In the genomic region with DNA sequence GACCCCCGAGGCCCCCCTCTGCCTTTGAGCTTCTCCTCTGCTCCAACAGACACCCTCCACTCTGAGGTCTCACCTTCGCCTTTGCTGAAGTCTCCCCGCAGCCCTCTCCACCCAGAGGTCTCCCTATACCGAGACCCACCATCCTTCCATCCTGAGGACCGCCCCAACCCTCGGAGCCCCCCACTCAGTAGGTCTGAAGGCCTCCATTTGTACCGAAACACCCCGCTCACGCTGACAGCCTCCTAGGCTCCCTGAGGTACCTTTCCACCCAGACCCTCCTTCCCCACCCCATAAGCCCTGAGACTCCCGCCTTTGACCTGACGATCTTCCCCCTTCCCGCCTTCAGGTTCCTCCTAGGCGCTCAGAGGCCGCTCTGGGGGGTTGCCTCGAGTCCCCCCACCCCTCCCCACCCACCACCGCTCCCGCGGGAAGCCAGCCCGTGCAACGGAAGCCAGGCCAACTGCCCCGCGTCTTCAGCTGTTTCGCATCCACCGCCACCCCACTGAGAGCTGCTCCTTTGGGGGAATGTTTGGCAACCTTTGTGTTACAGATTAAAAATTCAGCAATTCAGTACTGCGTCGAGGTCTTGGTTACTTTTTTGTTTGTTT, we compare ENCODE assay signal across 10 cellular contexts. TPM values are rescaled to one million over a fixed set of nuclear protein-coding genes. Genes with fewer than 3 reads are reported as not detected.
DNase-seq lines count a peak whose midpoint lies in the region; ATAC-seq and TF ChIP-seq lines count a peak whose summit lies in the region.
"Had no signal": no experiment of that assay in that cellular context is flagged by ENCODE, and none has a peak within 500 bp of the region (broad histone marks: within the 10 kb centered on the region; RNA-seq: fewer than 3 reads in every experiment).

No MANE protein-coding gene starts in this region.

- TF ChIP-seq POLR2A in tibial nerve (IDR thresholded peaks at IDR 0.05): no peak

- H3K9ac ChIP-seq in fibroblast of lung (ENCODE audit: insufficient read depth, low read length): no peak overlapping the region
- no peak overlapping the region for H3K9ac ChIP-seq in mucosa of rectum (ENCODE audit: low read depth in 1 of 2, low read length in 2 of 2)

- CTCF ChIA-PET in WTC11 (lab: Charles Lee): interaction anchor here (1.3 to 2.2 kb wide), 5 partner anchors 9 to 329 kb away, joined by 3 to 7 read pairs (median 4); no protein-coding TSS in a partner anchor

- H3K4me3 ChIP-seq in fibroblast of lung (replicated peaks in 1 of 4; ENCODE audit: control extremely low read depth in 1 of 4, insufficient read depth in 1 of 4, low read depth in 3 of 4, low read length in 4 of 4) (peak overlapping the region in 3 of 4 experiments; percentile 13 to 48 (median 28)), mucosa of rectum (ENCODE audit: low read length in 2 of 2) (peak overlapping the region; percentile 10 to 17), tibial nerve (peak overlapping the region; percentile 25 to 51 (median 44))

- ATAC-seq in WTC11: peak; percentile 15
- no peak for ATAC-seq in HG03135 (IDR thresholded peaks at IDR 0.05; ENCODE audit: unreplicated experiment)
- no peak for ATAC-seq in effector memory CD8-positive, alpha-beta T cell (replicated peaks)
- ATAC-seq: natural killer cell treated with Interleukin-12 subunit alpha and Interleukin-12 subunit beta and Interleukin-15 and Interleukin-18, amount 100 ng/mL, for 72 hours had no signal

- no peak for TF ChIP-seq CTCF in WTC11 (IDR thresholded peaks at IDR 0.05)
- TF ChIP-seq CTCF in fibroblast of lung (conservative IDR thresholded peaks at IDR 0.05 in 1 of 2, IDR thresholded peaks at IDR 0.05 in 1 of 2; ENCODE audit: low read depth in 1 of 2, low read length in 2 of 2): no peak
- no peak for TF ChIP-seq CTCF in tibial nerve (IDR thresholded peaks at IDR 0.05)

- no peaks in the 10 kb centered on the region for H3K36me3 Mint-ChIP-seq in WTC11
- no peaks in the 10 kb centered on the region for H3K36me3 Mint-ChIP-seq in effector memory CD8-positive, alpha-beta T cell (ENCODE audit: insufficient read depth)
- H3K36me3 Mint-ChIP-seq: natural killer cell treated with Interleukin-12 subunit alpha and Interleukin-12 subunit beta and Interleukin-15 and Interleukin-18, amount 100 ng/mL, for 72 hours had no signal

- H3K36me3 ChIP-seq in fibroblast of lung (ENCODE audit: control insufficient read depth, insufficient read depth, low read length): no peaks in the 10 kb centered on the region
- H3K36me3 ChIP-seq in mucosa of rectum (ENCODE audit: control insufficient read depth in 2 of 2, insufficient read depth in 2 of 2, low read length in 2 of 2): no peaks in the 10 kb centered on the region
- no peaks in the 10 kb centered on the region for H3K36me3 ChIP-seq in tibial nerve

- H3K4me1 ChIP-seq in fibroblast of lung (ENCODE audit: control insufficient read depth, extremely low read depth, insufficient read depth, low read length): no peaks in the 10 kb centered on the region
- H3K4me1 ChIP-seq in mucosa of rectum (ENCODE audit: control insufficient read depth in 2 of 2, insufficient read depth in 2 of 2, low read length in 2 of 2): peaks cover 5 to 12% of the 10 kb centered on the region in 2 donors
- peaks cover 0 to 54% (median 10%) of the 10 kb centered on the region in 4 donors for H3K4me1 ChIP-seq in tibial nerve

- H4K20me1 ChIP-seq in fibroblast of lung (ENCODE audit: control insufficient read depth, extremely low read depth, insufficient read depth, low read length): no peaks in the 10 kb centered on the region

- POLR2A ChIA-PET in WTC11 (lab: Charles Lee): interaction anchor here (0.8 kb wide), 1 partner anchor 106 kb away, joined by 3 read pairs; no protein-coding TSS in a partner anchor

- H3K9me3 ChIP-seq in fibroblast of lung (ENCODE audit: control insufficient read depth, insufficient read depth, low read depth, low read length): no peaks in the 10 kb centered on the region
- no peaks in the 10 kb centered on the region for H3K9me3 ChIP-seq in mucosa of rectum (ENCODE audit: control insufficient read depth in 2 of 2, low read length in 2 of 2)
- no peaks in the 10 kb centered on the region for H3K9me3 ChIP-seq in tibial nerve

- peak overlapping the region; percentile 23 for H2AFZ ChIP-seq in fibroblast of lung (ENCODE audit: low read length)

- TF ChIP-seq EP300 in tibial nerve (IDR thresholded peaks at IDR 0.05): no peak

- H3K27me3 Mint-ChIP-seq in WTC11 (ENCODE audit: low read depth): peaks cover 64% of the 10 kb centered on the region
- H3K27me3 Mint-ChIP-seq in effector memory CD8-positive, alpha-beta T cell: peaks cover 39 to 58% of the 10 kb centered on the region in 2 donors

- WGBS in tibial nerve, 2 donors: 6 to 10% methylated on average over 25 of the region's 26 CpGs

- no peaks in the 10 kb centered on the region for H3K79me2 ChIP-seq in fibroblast of lung (ENCODE audit: control insufficient read depth, insufficient read depth, low read length)

- peak overlapping the region; percentile 55 for H3K4me2 ChIP-seq in fibroblast of lung (ENCODE audit: extremely low read depth, insufficient read depth, low read length)

- DNase-seq in WTC11 (ENCODE audit: low spot score): peak; percentile 27
- peak in 1 of 2 donors; percentile 53 for DNase-seq in fibroblast of lung (ENCODE audit: low read depth in 2 of 2)
- no peak for DNase-seq in tibial nerve (ENCODE audit: low spot score in 2 of 2)
- DNase-seq in effector memory CD8-positive, alpha-beta T cell: no peak
- DNase-seq in stimulated activated CD4-positive, alpha-beta T cell treated with anti-CD3 and anti-CD28 coated beads, Interleukin-2, amount 100 ng/mL, for 24 hours: no peak

- H3K27ac ChIP-seq in fibroblast of lung (ENCODE audit: insufficient read depth, low read length): no peak overlapping the region
- H3K27ac ChIP-seq in mucosa of rectum (ENCODE audit: low read depth in 2 of 2, low read length in 2 of 2): no peak overlapping the region
- H3K27ac ChIP-seq in tibial nerve: peak overlapping the region; percentile 19 to 76 (median 67)

- no peaks in the 10 kb centered on the region for H3K9me3 Mint-ChIP-seq in WTC11
- H3K9me3 Mint-ChIP-seq in effector memory CD8-positive, alpha-beta T cell: no peaks in the 10 kb centered on the region
- H3K9me3 Mint-ChIP-seq: natural killer cell treated with Interleukin-12 subunit alpha and Interleukin-12 subunit beta and Interleukin-15 and Interleukin-18, amount 100 ng/mL, for 72 hours had no signal

- no peak overlapping the region for H3K27ac Mint-ChIP-seq in WTC11
- no peak overlapping the region for H3K27ac Mint-ChIP-seq in effector memory CD8-positive, alpha-beta T cell
- H3K27ac Mint-ChIP-seq: natural killer cell treated with Interleukin-12 subunit alpha and Interleukin-12 subunit beta and Interleukin-15 and Interleukin-18, amount 100 ng/mL, for 72 hours had no signal

- H3K27me3 ChIP-seq in fibroblast of lung (ENCODE audit: control insufficient read depth, insufficient read depth, low read length) (peaks cover 2% of the 10 kb centered on the region), mucosa of rectum (ENCODE audit: control insufficient read depth in 2 of 2, insufficient read depth in 2 of 2, low read length in 2 of 2) (no peaks in the 10 kb centered on the region), tibial nerve (peaks cover 0 to 3% of the 10 kb centered on the region in 2 donors)

- peak overlapping the region; percentile 71 for H3K4me3 Mint-ChIP-seq in WTC11
- H3K4me3 Mint-ChIP-seq in effector memory CD8-positive, alpha-beta T cell: no peak overlapping the region
- H3K4me3 Mint-ChIP-seq: natural killer cell treated with Interleukin-12 subunit alpha and Interleukin-12 subunit beta and Interleukin-15 and Interleukin-18, amount 100 ng/mL, for 72 hours had no signal

- H3K4me1 Mint-ChIP-seq in WTC11: peaks cover 25% of the 10 kb centered on the region
- no peaks in the 10 kb centered on the region for H3K4me1 Mint-ChIP-seq in effector memory CD8-positive, alpha-beta T cell (ENCODE audit: low read depth in 2 of 2)

TF ChIP-seq in WTC11, 78 proteins besides CTCF, POLR2A, EP300 and RAD21 (continues in another document):
- TF ChIP-seq ZBTB21 (CRISPR knock-in tag; IDR thresholded peaks at IDR 0.05; ENCODE audit: borderline replicate concordance): no peak
- TF ChIP-seq, protein P1, sequence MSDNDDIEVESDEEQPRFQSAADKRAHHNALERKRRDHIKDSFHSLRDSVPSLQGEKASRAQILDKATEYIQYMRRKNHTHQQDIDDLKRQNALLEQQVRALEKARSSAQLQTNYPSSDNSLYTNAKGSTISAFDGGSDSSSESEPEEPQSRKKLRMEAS (CRISPR knock-in tag; IDR thresholded peaks at IDR 0.05): no peak
- TF ChIP-seq, protein P2, sequence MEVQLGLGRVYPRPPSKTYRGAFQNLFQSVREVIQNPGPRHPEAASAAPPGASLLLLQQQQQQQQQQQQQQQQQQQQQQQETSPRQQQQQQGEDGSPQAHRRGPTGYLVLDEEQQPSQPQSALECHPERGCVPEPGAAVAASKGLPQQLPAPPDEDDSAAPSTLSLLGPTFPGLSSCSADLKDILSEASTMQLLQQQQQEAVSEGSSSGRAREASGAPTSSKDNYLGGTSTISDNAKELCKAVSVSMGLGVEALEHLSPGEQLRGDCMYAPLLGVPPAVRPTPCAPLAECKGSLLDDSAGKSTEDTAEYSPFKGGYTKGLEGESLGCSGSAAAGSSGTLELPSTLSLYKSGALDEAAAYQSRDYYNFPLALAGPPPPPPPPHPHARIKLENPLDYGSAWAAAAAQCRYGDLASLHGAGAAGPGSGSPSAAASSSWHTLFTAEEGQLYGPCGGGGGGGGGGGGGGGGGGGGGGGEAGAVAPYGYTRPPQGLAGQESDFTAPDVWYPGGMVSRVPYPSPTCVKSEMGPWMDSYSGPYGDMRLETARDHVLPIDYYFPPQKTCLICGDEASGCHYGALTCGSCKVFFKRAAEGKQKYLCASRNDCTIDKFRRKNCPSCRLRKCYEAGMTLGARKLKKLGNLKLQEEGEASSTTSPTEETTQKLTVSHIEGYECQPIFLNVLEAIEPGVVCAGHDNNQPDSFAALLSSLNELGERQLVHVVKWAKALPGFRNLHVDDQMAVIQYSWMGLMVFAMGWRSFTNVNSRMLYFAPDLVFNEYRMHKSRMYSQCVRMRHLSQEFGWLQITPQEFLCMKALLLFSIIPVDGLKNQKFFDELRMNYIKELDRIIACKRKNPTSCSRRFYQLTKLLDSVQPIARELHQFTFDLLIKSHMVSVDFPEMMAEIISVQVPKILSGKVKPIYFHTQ (CRISPR knock-in tag; IDR thresholded peaks at IDR 0.05): no peak

RNA-seq across cellular contexts. Expression of a gene that starts 5.0 kb away (rescaled TPM):
- total RNA-seq in WTC11 (2021) (4.1 to 8.2 TPM (median 8.0 TPM) in 3 replicates), fibroblast of lung (16.7 and 34.8 TPM in 2 replicates), tibial nerve (100 to 1,000 TPM; 208 to 359 (median 326) TPM)
- polyA plus RNA-seq in fibroblast of lung: 17.2 and 19.6 TPM in 2 replicates
- 47.1 and 51.7 TPM in 2 replicates for polyA plus RNA-seq in fibroblast of lung (2012)
- 9.7 and 17.2 TPM in 2 replicates for polyA minus RNA-seq in fibroblast of lung (ENCODE audit: low replicate concordance)
- total RNA-seq: HT1080; natural killer cell treated with Interleukin-12 subunit alpha and Interleukin-12 subunit beta and Interleukin-15 and Interleukin-18, amount 100 ng/mL, for 72 hours; T-helper 2 cell treated with Interferon-gamma antibody and Interleukin-4, amounts not matched to agents 100 ng/mL and 5 ng/mL, for 36 hours had no signal

Comparison
In these comparisons a context has a peak if more than half of its experiments do, and no peak if none do; other contexts are left out.
1. H3K27ac ChIP-seq: peak in tibial nerve (4 of 4); none in fibroblast of lung (single experiment) and mucosa of rectum (0 of 2).
2. Peak in every context shown above with its lines, with median percentiles within 50 percentile points of each other: H3K4me3 ChIP-seq.